ENCODE assay signal across 13 cellular contexts in the genomic region with DNA sequence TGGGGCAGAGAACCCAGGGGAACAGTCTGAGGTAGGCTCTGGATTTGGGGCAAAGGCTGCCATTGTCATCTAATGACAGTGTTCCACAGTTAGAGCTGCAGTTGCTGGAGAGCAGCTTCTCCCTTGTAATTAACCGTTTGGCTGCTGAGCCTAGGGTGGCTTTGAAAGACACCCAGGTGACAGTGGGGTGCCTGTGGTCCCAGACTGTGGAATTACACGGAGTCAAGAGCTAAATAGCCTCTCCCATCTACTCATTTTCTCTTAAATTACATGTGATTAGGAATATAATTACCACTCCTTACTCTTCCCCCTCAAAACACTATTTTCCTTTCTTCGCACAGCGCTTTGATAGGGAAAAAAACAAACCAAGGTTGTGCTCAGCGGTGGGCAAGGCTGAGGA. TPM values are rescaled to one million over a fixed set of nuclear protein-coding genes. Genes with fewer than 3 reads are reported as not detected.
DNase-seq lines count a peak whose midpoint lies in the region; ATAC-seq and TF ChIP-seq lines count a peak whose summit lies in the region.
"Had no signal": no experiment of that assay in that cellular context is flagged by ENCODE, and none has a peak within 500 bp of the region (broad histone marks: within the 10 kb centered on the region; RNA-seq: fewer than 3 reads in every experiment).

No MANE protein-coding gene starts in this region.

- H3K27ac ChIP-seq in HUES6 (ENCODE audit: low read depth, low read length) (no peak overlapping the region), neural cell (ENCODE audit: low read length) (no peak overlapping the region), breast epithelium (no peak overlapping the region)

- H3K4me1 ChIP-seq in Caco-2 (peaks cover 23% of the 10 kb centered on the region), HUES6 (ENCODE audit: control insufficient read depth, insufficient read depth, low read length) (peaks cover 12% of the 10 kb centered on the region), breast epithelium (no peaks in the 10 kb centered on the region)

- H3K9ac ChIP-seq in HUES6 (ENCODE audit: low read length) (no peak overlapping the region), neural cell (ENCODE audit: low read length) (no peak overlapping the region)

- H4K20me1 ChIP-seq in neural cell (ENCODE audit: insufficient read depth) = no peaks in the 10 kb centered on the region

- H3K4me3 ChIP-seq in Caco-2 (ENCODE audit: low read depth, low read length) (peak overlapping the region; percentile 68; the same call in 1 of the 2 replicates), HUES6 (ENCODE audit: low read depth, low read length) (peak overlapping the region; percentile 75), neural cell (ENCODE audit: low read length) (peak overlapping the region; percentile 78), breast epithelium (no peak overlapping the region)
- H3K4me3 ChIP-seq: lung had no signal

- H3K79me2 ChIP-seq in neural cell (replicated peaks; ENCODE audit: insufficient read depth, low read length) = no peaks in the 10 kb centered on the region

- H3F3A ChIP-seq in neural cell (ENCODE audit: insufficient read depth, low read length, poor library complexity, severe bottlenecking) = peaks cover 4% of the 10 kb centered on the region

- CTCF ChIA-PET in Caco-2 (lab: Charles Lee) = interaction anchor here (0.5 to 1.6 kb wide), 2 partner anchors 113 to 270 kb away, joined by 3 to 6 read pairs; no protein-coding TSS in a partner anchor

- H3K27me3 ChIP-seq in Caco-2 (replicated peaks; ENCODE audit: control insufficient read depth, insufficient read depth, low read length) (no peaks in the 10 kb centered on the region), HUES6 (ENCODE audit: control insufficient read depth, insufficient read depth, low read length) (peaks cover 21% of the 10 kb centered on the region), neural cell (ENCODE audit: insufficient read depth, low read depth, low read length) (peaks cover 36% of the 10 kb centered on the region), breast epithelium (no peaks in the 10 kb centered on the region)
- H3K27me3 ChIP-seq: MG63 had no signal

- TF ChIP-seq EP300 in neural cell (conservative IDR thresholded peaks at IDR 0.05; ENCODE audit: poor library complexity, severe bottlenecking) = no peak

- peak overlapping the region; percentile 92 for H3K4me2 ChIP-seq in neural cell (ENCODE audit: low read length)

- H3K4me3 Mint-ChIP-seq in Caco-2 (ENCODE audit: unreplicated experiment) = peak overlapping the region; percentile 91
- peak overlapping the region; percentile 59 for H3K4me3 Mint-ChIP-seq in endothelial cell (ENCODE audit: unreplicated experiment)

- intact Hi-C loops in Caco-2 (cut with micrococcal nuclease; ENCODE audit: unreplicated experiment) = loop anchor here (5.0 kb wide), 3 partner anchors 51 to 161 kb away; no protein-coding TSS in a partner anchor
- intact Hi-C loops in breast epithelium (cut with DNase I; ENCODE audit: low total_unique reads) = no loop called here

- TF ChIP-seq CTCF in Caco-2 (IDR thresholded peaks at IDR 0.05; ENCODE audit: insufficient read depth in 1 of 2, low read depth in 1 of 2, low read length in 1 of 2, severe bottlenecking in 1 of 2, unreplicated experiment in 1 of 2) (no peak), endothelial cell (IDR thresholded peaks at IDR 0.05; ENCODE audit: unreplicated experiment) (no peak), neural cell (IDR thresholded peaks at IDR 0.05; ENCODE audit: poor library complexity, severe bottlenecking) (no peak), breast epithelium (IDR thresholded peaks at IDR 0.05) (no peak)

- TF ChIP-seq POLR2A in breast epithelium (IDR thresholded peaks at IDR 0.05) = no peak

- no peak overlapping the region for H3K27ac Mint-ChIP-seq in Caco-2 (ENCODE audit: unreplicated experiment)
- no peak overlapping the region for H3K27ac Mint-ChIP-seq in endothelial cell (ENCODE audit: unreplicated experiment)

- no TSS peak for BruUV-seq in Caco-2 (replicated peaks; lab: Mats Ljungman, UMichigan)

- H2AFZ ChIP-seq in neural cell (ENCODE audit: low read depth, low read length) = no peak overlapping the region

- DNase-seq in Caco-2 (no peak), endothelial cell (ENCODE audit: low spot score) (no peak), NOMO-1 (lab: John Stamatoyannopoulos, UW; ENCODE audit: unreplicated experiment in 2 of 2) (no peak), breast epithelium (ENCODE audit: low spot score in 2 of 2) (no peak)
- DNase-seq in activated CD4-positive, alpha-beta T cell treated with anti-CD3 and anti-CD28 coated beads, Interleukin-2, amount 50 U/mL, for 4 hours = no peak
- DNase-seq: DMS 273 treated with DMSO at 0.1 percent for 48 hours, NCI-H2029 treated with DMSO at 0.1 percent for 48 hours, NCI-H526 treated with DMSO at 0.1 percent for 48 hours had no signal

- peaks cover 8% of the 10 kb centered on the region for H3K4me1 Mint-ChIP-seq in Caco-2 (ENCODE audit: low read depth, unreplicated experiment)
- peaks cover 4% of the 10 kb centered on the region for H3K4me1 Mint-ChIP-seq in endothelial cell (ENCODE audit: unreplicated experiment)

- H3K9me3 Mint-ChIP-seq in Caco-2 (ENCODE audit: unreplicated experiment) (peaks cover 4% of the 10 kb centered on the region), endothelial cell (ENCODE audit: unreplicated experiment) (no peaks in the 10 kb centered on the region)

- no peaks in the 10 kb centered on the region for H3K9me3 ChIP-seq in Caco-2
- H3K9me3 ChIP-seq in HUES6 (ENCODE audit: control insufficient read depth, insufficient read depth, low read depth, low read length) = no peaks in the 10 kb centered on the region
- H3K9me3 ChIP-seq in neural cell (ENCODE audit: low read length) = no peaks in the 10 kb centered on the region
- no peaks in the 10 kb centered on the region for H3K9me3 ChIP-seq in breast epithelium
- H3K9me3 ChIP-seq: MG63 had no signal

- POLR2A ChIA-PET in Caco-2 (lab: Charles Lee) = interaction anchor here (0.6 kb wide), 3 partner anchors 27 to 63 kb away, joined by 3 to 8 read pairs (median 4); no protein-coding TSS in a partner anchor

- no peak for ATAC-seq in HG02623 (IDR thresholded peaks at IDR 0.05; ENCODE audit: unreplicated experiment)

- H3K9me2 ChIP-seq in neural cell (ENCODE audit: insufficient read depth, low read length) = no peaks in the 10 kb centered on the region

- no peak for TF ChIP-seq RAD21 in neural cell (conservative IDR thresholded peaks at IDR 0.05)

- no peaks in the 10 kb centered on the region for H3K27me3 Mint-ChIP-seq in Caco-2 (ENCODE audit: insufficient read depth, unreplicated experiment)
- no peaks in the 10 kb centered on the region for H3K27me3 Mint-ChIP-seq in endothelial cell (ENCODE audit: unreplicated experiment)

- H3K36me3 Mint-ChIP-seq in Caco-2 (ENCODE audit: insufficient read depth, unreplicated experiment) (no peaks in the 10 kb centered on the region), endothelial cell (ENCODE audit: low read depth, unreplicated experiment) (no peaks in the 10 kb centered on the region)

- H3K36me3 ChIP-seq in Caco-2 (ENCODE audit: control insufficient read depth, insufficient read depth, low read length) (no peaks in the 10 kb centered on the region), HUES6 (ENCODE audit: control insufficient read depth, insufficient read depth, low read length) (no peaks in the 10 kb centered on the region), neural cell (ENCODE audit: insufficient read depth, low read length) (no peaks in the 10 kb centered on the region), breast epithelium (no peaks in the 10 kb centered on the region)
- H3K36me3 ChIP-seq: MG63 had no signal

TF ChIP-seq in neural cell, 6 proteins besides CTCF, POLR2A, EP300 and RAD21:
- TF ChIP-seq EZH2 (IDR thresholded peaks at IDR 0.05; ENCODE audit: borderline replicate concordance, insufficient read depth, low read length, poor library complexity, severe bottlenecking) (no peak), SMC3 (conservative IDR thresholded peaks at IDR 0.05; ENCODE audit: poor library complexity) (no peak), POLR2AphosphoS5 (IDR thresholded peaks at IDR 0.05) (no peak), MXI1 (conservative IDR thresholded peaks at IDR 0.05; ENCODE audit: poor library complexity, severe bottlenecking) (no peak), TAF1 (IDR thresholded peaks at IDR 0.05; ENCODE audit: low read depth) (no peak)
- TF ChIP-seq, protein P1, sequence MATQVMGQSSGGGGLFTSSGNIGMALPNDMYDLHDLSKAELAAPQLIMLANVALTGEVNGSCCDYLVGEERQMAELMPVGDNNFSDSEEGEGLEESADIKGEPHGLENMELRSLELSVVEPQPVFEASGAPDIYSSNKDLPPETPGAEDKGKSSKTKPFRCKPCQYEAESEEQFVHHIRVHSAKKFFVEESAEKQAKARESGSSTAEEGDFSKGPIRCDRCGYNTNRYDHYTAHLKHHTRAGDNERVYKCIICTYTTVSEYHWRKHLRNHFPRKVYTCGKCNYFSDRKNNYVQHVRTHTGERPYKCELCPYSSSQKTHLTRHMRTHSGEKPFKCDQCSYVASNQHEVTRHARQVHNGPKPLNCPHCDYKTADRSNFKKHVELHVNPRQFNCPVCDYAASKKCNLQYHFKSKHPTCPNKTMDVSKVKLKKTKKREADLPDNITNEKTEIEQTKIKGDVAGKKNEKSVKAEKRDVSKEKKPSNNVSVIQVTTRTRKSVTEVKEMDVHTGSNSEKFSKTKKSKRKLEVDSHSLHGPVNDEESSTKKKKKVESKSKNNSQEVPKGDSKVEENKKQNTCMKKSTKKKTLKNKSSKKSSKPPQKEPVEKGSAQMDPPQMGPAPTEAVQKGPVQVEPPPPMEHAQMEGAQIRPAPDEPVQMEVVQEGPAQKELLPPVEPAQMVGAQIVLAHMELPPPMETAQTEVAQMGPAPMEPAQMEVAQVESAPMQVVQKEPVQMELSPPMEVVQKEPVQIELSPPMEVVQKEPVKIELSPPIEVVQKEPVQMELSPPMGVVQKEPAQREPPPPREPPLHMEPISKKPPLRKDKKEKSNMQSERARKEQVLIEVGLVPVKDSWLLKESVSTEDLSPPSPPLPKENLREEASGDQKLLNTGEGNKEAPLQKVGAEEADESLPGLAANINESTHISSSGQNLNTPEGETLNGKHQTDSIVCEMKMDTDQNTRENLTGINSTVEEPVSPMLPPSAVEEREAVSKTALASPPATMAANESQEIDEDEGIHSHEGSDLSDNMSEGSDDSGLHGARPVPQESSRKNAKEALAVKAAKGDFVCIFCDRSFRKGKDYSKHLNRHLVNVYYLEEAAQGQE (IDR thresholded peaks at IDR 0.05; ENCODE audit: borderline replicate concordance) = no peak

RNA-seq across cellular contexts. Expression of a gene that starts 44.0 kb away (rescaled TPM):
- total RNA-seq in Caco-2 (2022) (146 and 165 TPM in 2 replicates), endothelial cell (ENCODE audit: unreplicated experiment) (13.3 TPM), breast epithelium (10 to 100 TPM in 1 of 3 donors, 1 to 10 TPM in 2; 3.4 to 41.9 (median 7.5) TPM)
- polyA plus RNA-seq in neural cell = 0.54 and 1.6 TPM in 2 replicates
- 0.46 and 1.2 TPM in 2 replicates for polyA minus RNA-seq in neural cell

Comparison
In these comparisons a context has a peak if more than half of its experiments do, and no peak if none do; other contexts are left out.
1. H3K4me3 ChIP-seq: peak in Caco-2 (single experiment), HUES6 (single experiment) and neural cell (single experiment); none in breast epithelium (0 of 3).